In the genomic region with DNA sequence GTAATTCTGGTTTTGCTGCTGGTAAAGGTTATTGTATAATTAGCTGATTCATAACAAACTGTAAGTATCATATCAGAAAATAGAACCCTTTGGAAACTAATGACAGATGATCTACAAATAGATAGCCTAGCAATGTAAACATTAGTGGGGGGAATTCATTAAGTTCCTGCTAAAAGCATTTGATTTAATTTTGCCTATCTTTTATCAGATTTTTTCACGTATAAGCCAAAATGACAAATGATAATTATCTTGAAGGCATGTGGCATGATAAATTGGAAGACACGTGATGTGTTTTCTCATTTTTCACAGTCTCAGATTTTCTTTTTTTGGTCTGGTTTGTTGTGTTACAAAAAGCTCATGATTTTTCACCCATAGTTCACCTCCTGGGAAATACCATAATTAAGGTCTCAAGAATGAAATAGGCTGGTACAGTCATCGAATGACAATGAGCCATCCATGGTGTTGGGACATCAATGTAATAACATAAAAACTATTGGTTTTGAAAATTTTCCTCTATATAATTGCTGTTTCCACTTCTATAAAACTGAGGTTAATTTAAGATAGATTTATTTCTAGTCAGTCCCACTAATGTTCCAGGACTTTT, we compare ENCODE assay signal across 1 cellular context.
TF ChIP-seq lines count a peak whose summit lies in the region.

No MANE protein-coding gene starts in this region.

TF ChIP-seq in A549, 52 proteins besides CTCF, POLR2A, EP300 and RAD21:
- TF ChIP-seq GATA3 (IDR thresholded peaks at IDR 0.05; ENCODE audit: borderline replicate concordance) = no peak
- TF ChIP-seq CBX2 (IDR thresholded peaks at IDR 0.05; ENCODE audit: borderline replicate concordance, low read depth) = no peak
- TF ChIP-seq, protein P1, sequence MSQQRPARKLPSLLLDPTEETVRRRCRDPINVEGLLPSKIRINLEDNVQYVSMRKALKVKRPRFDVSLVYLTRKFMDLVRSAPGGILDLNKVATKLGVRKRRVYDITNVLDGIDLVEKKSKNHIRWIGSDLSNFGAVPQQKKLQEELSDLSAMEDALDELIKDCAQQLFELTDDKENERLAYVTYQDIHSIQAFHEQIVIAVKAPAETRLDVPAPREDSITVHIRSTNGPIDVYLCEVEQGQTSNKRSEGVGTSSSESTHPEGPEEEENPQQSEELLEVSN (IDR thresholded peaks at IDR 0.05; ENCODE audit: borderline replicate concordance, low read depth) = no peak
- no peak for TF ChIP-seq EHMT2 (IDR thresholded peaks at IDR 0.05; ENCODE audit: low read depth)
- no peak for TF ChIP-seq HOXB5 (CRISPR knock-in tag; IDR thresholded peaks at IDR 0.05)
- TF ChIP-seq, protein P2, sequence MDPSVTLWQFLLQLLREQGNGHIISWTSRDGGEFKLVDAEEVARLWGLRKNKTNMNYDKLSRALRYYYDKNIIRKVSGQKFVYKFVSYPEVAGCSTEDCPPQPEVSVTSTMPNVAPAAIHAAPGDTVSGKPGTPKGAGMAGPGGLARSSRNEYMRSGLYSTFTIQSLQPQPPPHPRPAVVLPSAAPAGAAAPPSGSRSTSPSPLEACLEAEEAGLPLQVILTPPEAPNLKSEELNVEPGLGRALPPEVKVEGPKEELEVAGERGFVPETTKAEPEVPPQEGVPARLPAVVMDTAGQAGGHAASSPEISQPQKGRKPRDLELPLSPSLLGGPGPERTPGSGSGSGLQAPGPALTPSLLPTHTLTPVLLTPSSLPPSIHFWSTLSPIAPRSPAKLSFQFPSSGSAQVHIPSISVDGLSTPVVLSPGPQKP (IDR thresholded peaks at IDR 0.05; ENCODE audit: low read depth, low read length) = no peak
- no peak for TF ChIP-seq REST (IDR thresholded peaks at IDR 0.05)
- no peak for TF ChIP-seq RCOR1 (IDR thresholded peaks at IDR 0.05; ENCODE audit: low read depth, low read length)
- no peak for TF ChIP-seq ESRRA (IDR thresholded peaks at IDR 0.05; ENCODE audit: borderline replicate concordance, low read length)
- TF ChIP-seq ZFP36 (IDR thresholded peaks at IDR 0.05; ENCODE audit: borderline replicate concordance, partially characterized antibody) = no peak
- no peak for TF ChIP-seq CBX8 (IDR thresholded peaks at IDR 0.05)
- no peak for TF ChIP-seq SREBF2 (IDR thresholded peaks at IDR 0.05)
- TF ChIP-seq, protein P3, sequence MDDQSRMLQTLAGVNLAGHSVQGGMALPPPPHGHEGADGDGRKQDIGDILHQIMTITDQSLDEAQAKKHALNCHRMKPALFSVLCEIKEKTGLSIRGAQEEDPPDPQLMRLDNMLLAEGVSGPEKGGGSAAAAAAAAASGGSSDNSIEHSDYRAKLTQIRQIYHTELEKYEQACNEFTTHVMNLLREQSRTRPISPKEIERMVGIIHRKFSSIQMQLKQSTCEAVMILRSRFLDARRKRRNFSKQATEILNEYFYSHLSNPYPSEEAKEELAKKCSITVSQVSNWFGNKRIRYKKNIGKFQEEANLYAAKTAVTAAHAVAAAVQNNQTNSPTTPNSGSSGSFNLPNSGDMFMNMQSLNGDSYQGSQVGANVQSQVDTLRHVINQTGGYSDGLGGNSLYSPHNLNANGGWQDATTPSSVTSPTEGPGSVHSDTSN (IDR thresholded peaks at IDR 0.05) = no peak
- TF ChIP-seq PHF8 (IDR thresholded peaks at IDR 0.05; ENCODE audit: borderline replicate concordance, low read depth) = no peak
- TF ChIP-seq ZNF302 (CRISPR knock-in tag; IDR thresholded peaks at IDR 0.05) = no peak
- no peak for TF ChIP-seq FOSL2 (IDR thresholded peaks at IDR 0.05)
- TF ChIP-seq FOSL2 (CRISPR knock-in tag; IDR thresholded peaks at IDR 0.05) = no peak
